ENCODE assay signal across 10 cellular contexts in genomic region chr7:150357771-150358427, GRCh38. TPM values are rescaled to one million over a fixed set of nuclear protein-coding genes. Genes with fewer than 3 reads are reported as not detected.
DNase-seq lines count a peak whose midpoint lies in the region; ATAC-seq and TF ChIP-seq lines count a peak whose summit lies in the region.
"Had no signal": no experiment of that assay in that cellular context is flagged by ENCODE, and none has a peak within 500 bp of the region (broad histone marks: within the 10 kb centered on the region; RNA-seq: fewer than 3 reads in every experiment).

No MANE protein-coding gene starts in this region.

- H3K4me2 ChIP-seq in SK-N-SH: no peak overlapping the region

- H3K9ac ChIP-seq in SK-N-SH: no peak overlapping the region

- H3K4me1 Mint-ChIP-seq in naive B cell: peaks cover 34 to 37% (median 37%) of the 10 kb centered on the region in 3 donors

- no peaks in the 10 kb centered on the region for H3K9me3 Mint-ChIP-seq in naive B cell

- TF ChIP-seq CTCF in HEK293 (tag by site-specific recombination; IDR thresholded peaks at IDR 0.05): no peak
- TF ChIP-seq CTCF in SK-N-SH (IDR thresholded peaks at IDR 0.05): no peak

- no peak for TF ChIP-seq RAD21 in SK-N-SH (IDR thresholded peaks at IDR 0.05; ENCODE audit: low read length)

- ATAC-seq in GM18505 (IDR thresholded peaks at IDR 0.05; ENCODE audit: unreplicated experiment) (peak; percentile 25), naive B cell (ENCODE audit: low read depth in 2 of 2) (peak in 1 of 2 donors; percentile 3), GM18867 (IDR thresholded peaks at IDR 0.05; ENCODE audit: unreplicated experiment) (no peak), HG03095 (IDR thresholded peaks at IDR 0.05; ENCODE audit: unreplicated experiment) (no peak)
- ATAC-seq: gastroesophageal sphincter had no signal

- peak overlapping the region in 2 of 8 donors; percentile 10 to 80 for H3K4me3 Mint-ChIP-seq in naive B cell

- no peaks in the 10 kb centered on the region for H3K4me1 ChIP-seq in HEK293 (ENCODE audit: control insufficient read depth, insufficient read depth, low read length)
- peaks cover 0 to under 1% of the 10 kb centered on the region in 2 experiments; a peak in 1 of 4 replicates for H3K4me1 ChIP-seq in SK-N-SH (ENCODE audit: control insufficient read depth in 1 of 2, insufficient read depth in 2 of 2, low read depth in 1 of 2, low read length in 1 of 2)

- POLR2A ChIA-PET in HEK293 (lab: Yijun Ruan, JAX): interaction anchor here (0.6 kb wide), 1 partner anchor 13 kb away, joined by 4 read pairs; no protein-coding TSS in a partner anchor
- POLR2A ChIA-PET in SK-N-SH (lab: Yijun Ruan, JAX): interaction anchor here (0.6 kb wide), 1 partner anchor 590 kb away, joined by 3 read pairs; no protein-coding TSS in a partner anchor

- H3K36me3 ChIP-seq in HEK293 (ENCODE audit: control insufficient read depth in 2 of 2, insufficient read depth in 1 of 2, low read length in 2 of 2) (no peaks in the 10 kb centered on the region), SK-N-SH (replicated peaks in 1 of 2; ENCODE audit: control insufficient read depth in 1 of 2, insufficient read depth in 2 of 2, low read length in 1 of 2) (no peaks in the 10 kb centered on the region)
- H3K36me3 ChIP-seq: gastroesophageal sphincter, neutrophil had no signal

- H2AFZ ChIP-seq in SK-N-SH (ENCODE audit: low read depth): no peak overlapping the region

- H3K9me3 ChIP-seq in HEK293 (ENCODE audit: control insufficient read depth, insufficient read depth, low read depth, low read length): no peaks in the 10 kb centered on the region
- H3K9me3 ChIP-seq in SK-N-SH: no peaks in the 10 kb centered on the region
- H3K9me3 ChIP-seq: gastroesophageal sphincter, neutrophil had no signal

- DNase-seq in SHP77 treated with DMSO at 0.1 percent for 48 hours (lab: John Stamatoyannopoulos, UW): peak; percentile 68
- no peak for DNase-seq in naive B cell
- no peak for DNase-seq in T1000 (lab: John Stamatoyannopoulos, UW)
- DNase-seq in SK-N-SH: no peak

- no peaks in the 10 kb centered on the region for H3K79me2 ChIP-seq in SK-N-SH (ENCODE audit: insufficient read depth)

- TF ChIP-seq EP300 in SK-N-SH (IDR thresholded peaks at IDR 0.05; ENCODE audit: borderline replicate concordance in 1 of 2, low read depth in 1 of 2, low read length in 1 of 2): no peak

- H3K27ac ChIP-seq in HEK293 (ENCODE audit: extremely low read depth, low read depth, low read length) (no peak overlapping the region), SK-N-SH (ENCODE audit: low read depth in 2 of 2, low read length in 1 of 2) (no peak overlapping the region)
- H3K27ac ChIP-seq: gastroesophageal sphincter, neutrophil had no signal

- no peaks in the 10 kb centered on the region for H3K9me2 ChIP-seq in SK-N-SH

- peak overlapping the region in 5 of 6 donors; percentile 54 to 88 (median 77) for H3K27ac Mint-ChIP-seq in naive B cell

- no peaks in the 10 kb centered on the region for H3K27me3 Mint-ChIP-seq in naive B cell

- H3K4me3 ChIP-seq in HEK293 (ENCODE audit: low read depth, low read length) (no peak overlapping the region), SK-N-SH (ENCODE audit: low read depth in 2 of 2, low read length in 1 of 2) (no peak overlapping the region)
- H3K4me3 ChIP-seq: gastroesophageal sphincter had no signal

- no peaks in the 10 kb centered on the region for H3F3A ChIP-seq in SK-N-SH (replicated peaks; ENCODE audit: insufficient read depth)

- CTCF ChIA-PET in HEK293 (lab: Yijun Ruan, JAX) (interaction anchor here (0.7 to 2.7 kb wide), 7 partner anchors 9 to 624 kb away, joined by 3 to 11 read pairs (median 3); no protein-coding TSS in a partner anchor), SK-N-SH (lab: Yijun Ruan, JAX) (interaction anchor here (1.0 to 5.7 kb wide), 8 partner anchors 10 to 92 kb away, joined by 3 to 57 read pairs (median 4); partner anchors contain the start of genes RARRES2 and REPIN1)

- H4K20me1 ChIP-seq in SK-N-SH (ENCODE audit: insufficient read depth): no peaks in the 10 kb centered on the region

- H3K36me3 Mint-ChIP-seq in naive B cell: no peaks in the 10 kb centered on the region

- WGBS in SK-N-SH (ENCODE audit: low lambda C conversion rate): 91% methylated on average over 13 of the region's 13 CpGs

- H3K27me3 ChIP-seq in SK-N-SH (ENCODE audit: insufficient read depth): no peaks in the 10 kb centered on the region
- H3K27me3 ChIP-seq: gastroesophageal sphincter, neutrophil had no signal

- no peak for TF ChIP-seq POLR2A in GM18505 (IDR thresholded peaks at IDR 0.05; ENCODE audit: borderline replicate concordance, extremely low read depth, insufficient read depth, insufficient read length)

TF ChIP-seq in HEK293, 187 proteins besides CTCF, POLR2A, EP300 and RAD21 (continues in another document):
- no peak for TF ChIP-seq ZNF624 (tag by site-specific recombination; IDR thresholded peaks at IDR 0.05)
- no peak for TF ChIP-seq ZBTB44 (tag by site-specific recombination; IDR thresholded peaks at IDR 0.05)
- no peak for TF ChIP-seq ZNF701 (tag by site-specific recombination; IDR thresholded peaks at IDR 0.05)
- no peak for TF ChIP-seq KLF1 (tag by site-specific recombination; IDR thresholded peaks at IDR 0.05)
- TF ChIP-seq ZSCAN30 (tag by site-specific recombination; IDR thresholded peaks at IDR 0.05): no peak

TF ChIP-seq in SK-N-SH, 30 proteins besides CTCF, POLR2A, EP300 and RAD21:
- TF ChIP-seq RFX5 (IDR thresholded peaks at IDR 0.05; ENCODE audit: low read length) (no peak), NFIC (IDR thresholded peaks at IDR 0.05; ENCODE audit: borderline replicate concordance) (no peak), SIN3A (IDR thresholded peaks at IDR 0.05; ENCODE audit: borderline replicate concordance, low read depth, low read length) (no peak), YY1 (IDR thresholded peaks at IDR 0.05; ENCODE audit: low read depth) (no peak), TAF1 (IDR thresholded peaks at IDR 0.05; ENCODE audit: borderline replicate concordance, low read depth, low read length) (no peak), TCF12 (IDR thresholded peaks at IDR 0.05) (no peak), USF1 (IDR thresholded peaks at IDR 0.05; ENCODE audit: borderline replicate concordance, low read depth) (no peak), FOXM1 (IDR thresholded peaks at IDR 0.05; ENCODE audit: low read depth) (no peak), GATA2 (CRISPR knock-in tag; IDR thresholded peaks at IDR 0.05) (no peak)

RNA-seq across cellular contexts. Expression of gene REPIN1, which starts 10.7 kb away (rescaled TPM):
- 100 to 1,000 TPM in 1 of 6 donors, 10 to 100 TPM in 5; 46.3 to 115 (median 68.5) TPM for polyA plus RNA-seq in naive B cell (ENCODE audit: low read depth in 6 of 6)
- polyA plus RNA-seq in SK-N-SH (2012; rRNA removed): 87.5 and 91.6 TPM in 2 replicates
- polyA plus RNA-seq in SK-N-SH (2012; cell fraction: cytosol; rRNA removed): 49.6 and 70.3 TPM in 2 replicates
- 254 and 314 TPM in 2 replicates for polyA plus RNA-seq in SK-N-SH (2012; cell fraction: nucleus; rRNA removed)

RNA-seq across cellular contexts. Expression of gene RARRES2, which starts 16.5 kb away (rescaled TPM):
- polyA plus RNA-seq in naive B cell (ENCODE audit: low read depth in 6 of 6) (not detected), SK-N-SH (2012; rRNA removed) (0.26 and 0.43 TPM in 2 replicates)
- polyA plus RNA-seq in SK-N-SH (2012; cell fraction: cytosol; rRNA removed): 0.21 and 0.24 TPM in 2 replicates
- 0.34 and 0.43 TPM in 2 replicates for polyA plus RNA-seq in SK-N-SH (2012; cell fraction: nucleus; rRNA removed)

RNA-seq across cellular contexts. Expression of gene ZNF775, which starts 21.2 kb away (rescaled TPM):
- polyA plus RNA-seq in naive B cell (ENCODE audit: low read depth in 6 of 6) (1 to 10 TPM; 1.4 to 8.9 (median 4.5) TPM), SK-N-SH (2012; rRNA removed) (4.6 and 5.0 TPM in 2 replicates)
- 2.3 and 3.7 TPM in 2 replicates for polyA plus RNA-seq in SK-N-SH (2012; cell fraction: cytosol; rRNA removed)
- 6.9 and 9.8 TPM in 2 replicates for polyA plus RNA-seq in SK-N-SH (2012; cell fraction: nucleus; rRNA removed)

RNA-seq across cellular contexts. Expression of gene ACTR3C, which starts 34.6 kb away (rescaled TPM):
- polyA plus RNA-seq in naive B cell (ENCODE audit: low read depth in 6 of 6): 1 to 10 TPM in 5 of 6 donors, not detected in 1; 1.3 to 7.6 (median 6.2) TPM
- polyA plus RNA-seq in SK-N-SH (2012; rRNA removed): 0.16 and 0.35 TPM in 2 replicates
- polyA plus RNA-seq in SK-N-SH (2012; cell fraction: cytosol; rRNA removed): 0.24 and 0.31 TPM in 2 replicates
- polyA plus RNA-seq in SK-N-SH (2012; cell fraction: nucleus; rRNA removed): 0.29 and 0.37 TPM in 2 replicates

RNA-seq across cellular contexts. Expression of gene LRRC61, which starts 34.7 kb away (rescaled TPM):
- polyA plus RNA-seq in naive B cell (ENCODE audit: low read depth in 6 of 6): 10 to 100 TPM; 15.2 to 28.6 (median 25.4) TPM
- polyA plus RNA-seq in SK-N-SH (2012; rRNA removed): 0.93 and 0.99 TPM in 2 replicates
- 0.41 and 1.00 TPM in 2 replicates for polyA plus RNA-seq in SK-N-SH (2012; cell fraction: cytosol; rRNA removed)
- polyA plus RNA-seq in SK-N-SH (2012; cell fraction: nucleus; rRNA removed): 0.73 and 1.2 TPM in 2 replicates
